23 cellular contexts compared by ENCODE assay signal in genomic region chr6:120279706-120280105, GRCh38.
"Had no signal": no experiment of that assay in that cellular context is flagged by ENCODE, and none has a peak within 500 bp of the region (broad histone marks: within the 10 kb centered on the region; RNA-seq: fewer than 3 reads in every experiment).

No MANE protein-coding gene starts in this region.

- ATAC-seq: foreskin keratinocyte; gastroesophageal sphincter; heart right ventricle; left ventricle myocardium superior; lower lobe of right lung; naive thymus-derived CD8-positive, alpha-beta T cell; psoas muscle; right cardiac atrium; stimulated activated naive B cell treated with anti-CD40 and anti-IgM and Interleukin-4, amounts not matched to agents 10 μg/mL and 1 μg/mL and 100 μg/mL, for 72 hours; upper lobe of right lung had no signal

- H3K4me1 ChIP-seq: esophagus muscularis mucosa, gastroesophageal sphincter, heart right ventricle, lower lobe of right lung, psoas muscle, sigmoid colon, spleen, suprapubic skin, transverse colon, upper lobe of right lung, uterus had no signal

- H3K4me3 ChIP-seq: esophagus muscularis mucosa, gastroesophageal sphincter, heart right ventricle, lower lobe of right lung, ovary, psoas muscle, sigmoid colon, skin epidermis, spleen, suprapubic skin, transverse colon, upper lobe of right lung, uterus had no signal

- H3K36me3 ChIP-seq: esophagus muscularis mucosa, gastroesophageal sphincter, heart right ventricle, lower lobe of right lung, ovary, sigmoid colon, spleen, suprapubic skin, transverse colon, upper lobe of right lung, uterus had no signal

- DNase-seq: effector memory CD4-positive, alpha-beta T cell; foreskin keratinocyte; heart right ventricle; hypothalamus; immature natural killer cell; left ventricle myocardium superior; lower lobe of right lung; naive thymus-derived CD8-positive, alpha-beta T cell; occipital lobe; ovary; psoas muscle; right cardiac atrium; sigmoid colon; spleen; stimulated activated CD4-positive, alpha-beta T cell treated with anti-CD3 and anti-CD28 coated beads, Interleukin-4, amount 100 ng/mL, for 4 hours; stimulated activated naive B cell treated with anti-CD40 and anti-IgM and Interleukin-4, amounts not matched to agents 10 μg/mL and 1 μg/mL and 100 μg/mL, for 72 hours; transverse colon; upper lobe of right lung; uterus had no signal

- H3K9me3 ChIP-seq: esophagus muscularis mucosa, gastroesophageal sphincter, heart right ventricle, lower lobe of right lung, ovary, psoas muscle, sigmoid colon, spleen, suprapubic skin, transverse colon, upper lobe of right lung, uterus had no signal

- H3K27ac ChIP-seq: esophagus muscularis mucosa, foreskin keratinocyte, gastroesophageal sphincter, heart right ventricle, lower lobe of right lung, ovary, psoas muscle, sigmoid colon, skin epidermis, spleen, suprapubic skin, transverse colon, upper lobe of right lung, uterus had no signal

- H3K27me3 ChIP-seq: esophagus muscularis mucosa, foreskin keratinocyte, gastroesophageal sphincter, heart right ventricle, ovary, sigmoid colon, spleen, suprapubic skin, transverse colon, upper lobe of right lung, uterus had no signal
